Comparison of ENCODE assay signal across 22 cellular contexts in the genomic region with DNA sequence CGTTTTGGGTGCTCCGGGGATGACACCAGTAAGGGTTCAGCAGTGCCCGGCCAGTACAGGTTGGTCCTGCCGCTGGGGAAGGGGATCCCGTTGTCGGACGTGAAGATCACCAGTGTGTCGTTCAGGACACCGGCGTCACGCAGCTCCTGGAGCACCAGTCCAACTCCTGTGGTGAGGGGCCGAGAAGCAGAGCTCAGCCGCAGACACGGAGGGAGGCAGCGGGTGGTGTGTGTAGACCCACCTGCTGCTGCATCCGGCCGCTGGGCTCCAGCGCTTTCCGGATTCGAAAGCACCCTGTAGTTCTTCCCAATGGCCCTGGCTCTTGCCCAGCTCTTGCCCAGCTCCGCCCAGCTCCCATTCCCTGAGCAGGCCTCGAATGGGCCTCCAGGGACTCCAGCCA. TPM values are rescaled to one million over a fixed set of nuclear protein-coding genes. Genes with fewer than 3 reads are reported as not detected.
DNase-seq lines count a peak whose midpoint lies in the region; ATAC-seq and TF ChIP-seq lines count a peak whose summit lies in the region.
"Had no signal": no experiment of that assay in that cellular context is flagged by ENCODE, and none has a peak within 500 bp of the region (broad histone marks: within the 10 kb centered on the region; RNA-seq: fewer than 3 reads in every experiment).

No MANE protein-coding gene starts in this region.

- no peak overlapping the region for H3K9ac ChIP-seq in trophoblast cell (ENCODE audit: low read length)

- H3K27me3 ChIP-seq in trophoblast cell (ENCODE audit: insufficient read depth, low read length), result no peaks in the 10 kb centered on the region

- H3K79me1 ChIP-seq in trophoblast cell (ENCODE audit: low read length), result no peaks in the 10 kb centered on the region

- DNase-seq in COLO668 (lab: John Stamatoyannopoulos, UW; ENCODE audit: unreplicated experiment) (peak; percentile 10), NCI-H2081 treated with DMSO at 0.1 percent for 48 hours (lab: John Stamatoyannopoulos, UW) (peak; percentile 20), chondrocyte (ENCODE audit: low spot score) (peak; percentile 91), caudate nucleus (lab: John Stamatoyannopoulos, UW) (no peak), trophoblast cell (no peak)
- DNase-seq: C1 segment of cervical spinal cord; CD8-positive, alpha-beta memory T cell; DMS79; H7; KG1; NCI-H187 treated with DMSO at 0.1 percent for 48 hours; NCI-H2171 treated with DMSO at 0.1 percent for 48 hours; NCI-H524 treated with DMSO at 0.1 percent for 48 hours; NCI-H82; OCI-M1; SHP77; SW 1271; T-helper 17 cell had no signal

- H3K14ac ChIP-seq in trophoblast cell (ENCODE audit: low read length), result no peak overlapping the region

- H3K36me3 ChIP-seq in trophoblast cell (ENCODE audit: control insufficient read depth in 1 of 2, insufficient read depth in 2 of 2, low read length in 2 of 2), result peaks cover 72 to 75% of the 10 kb centered on the region in 2 experiments

- no peak overlapping the region for H3K23ac ChIP-seq in trophoblast cell (ENCODE audit: low read length)

- H2BK5ac ChIP-seq in trophoblast cell (ENCODE audit: low read depth, low read length, poor library complexity), result no peak overlapping the region

- H3K27me3 Mint-ChIP-seq in chondrocyte (ENCODE audit: low read depth), result no peaks in the 10 kb centered on the region
- H3K27me3 Mint-ChIP-seq: CD8-positive, alpha-beta memory T cell; T-helper 17 cell had no signal

- H3K4me1 ChIP-seq in trophoblast cell (ENCODE audit: control insufficient read depth in 1 of 2, insufficient read depth in 2 of 2, low read length in 2 of 2), result no peaks in the 10 kb centered on the region

- H2AFZ ChIP-seq in trophoblast cell (ENCODE audit: insufficient read depth, low read length, poor library complexity), result no peak overlapping the region

- H4K8ac ChIP-seq in trophoblast cell (ENCODE audit: low read depth, low read length), result no peak overlapping the region

- H3K27ac Mint-ChIP-seq in chondrocyte (ENCODE audit: unreplicated experiment), result no peak overlapping the region
- H3K27ac Mint-ChIP-seq: CD8-positive, alpha-beta memory T cell; T-helper 17 cell had no signal

- H3K9me3 Mint-ChIP-seq in chondrocyte (ENCODE audit: low read depth), result no peaks in the 10 kb centered on the region
- H3K9me3 Mint-ChIP-seq: CD8-positive, alpha-beta memory T cell had no signal

- no peaks in the 10 kb centered on the region for H3K79me2 ChIP-seq in trophoblast cell (ENCODE audit: control insufficient read depth, insufficient read depth, low read length, poor library complexity)

- H3K18ac ChIP-seq in trophoblast cell (ENCODE audit: low read length), result no peak overlapping the region

- WGBS in trophoblast cell (ENCODE audit: extremely low coverage, insufficient coverage, insufficient read length), result no CpG with 5 or more reads among the region's 22 CpGs

- no peak overlapping the region for H2BK120ac ChIP-seq in trophoblast cell (ENCODE audit: insufficient read depth, low read length, poor library complexity)

- H3K4me3 Mint-ChIP-seq in chondrocyte (ENCODE audit: unreplicated experiment), result no peak overlapping the region
- H3K4me3 Mint-ChIP-seq: CD8-positive, alpha-beta memory T cell; T-helper 17 cell had no signal

- H3K36me3 Mint-ChIP-seq in chondrocyte (ENCODE audit: low read depth), result peaks cover 19% of the 10 kb centered on the region

- no peaks in the 10 kb centered on the region for H3K4me1 Mint-ChIP-seq in chondrocyte (ENCODE audit: low read depth)

- H3K4me2 ChIP-seq in trophoblast cell (ENCODE audit: low read length), result no peak overlapping the region

- H3K4ac ChIP-seq in trophoblast cell (ENCODE audit: low read depth, low read length), result no peak overlapping the region

- no peak for TF ChIP-seq CTCF in chondrocyte (IDR thresholded peaks at IDR 0.05)

- H4K12ac ChIP-seq in trophoblast cell (ENCODE audit: low read depth, low read length), result no peak overlapping the region

- H3K27ac ChIP-seq in caudate nucleus (ENCODE audit: low read depth, low read length) (no peak overlapping the region), trophoblast cell (ENCODE audit: low read depth, low read length) (no peak overlapping the region)
- H3K27ac ChIP-seq: HL-60, SK-N-MC had no signal

- H2AK5ac ChIP-seq in trophoblast cell (ENCODE audit: low read length), result no peak overlapping the region

- H3K9me3 ChIP-seq in trophoblast cell (ENCODE audit: insufficient read depth, low read depth, low read length), result no peaks in the 10 kb centered on the region

- ATAC-seq in HG03196 (IDR thresholded peaks at IDR 0.05; ENCODE audit: unreplicated experiment), result no peak
- no peak for ATAC-seq in HG02970 (IDR thresholded peaks at IDR 0.05; ENCODE audit: low FRiP score, unreplicated experiment)
- ATAC-seq: T-helper 17 cell had no signal

- no peak overlapping the region for H2BK12ac ChIP-seq in trophoblast cell (ENCODE audit: low read length)

- no peak overlapping the region for H4K91ac ChIP-seq in trophoblast cell (ENCODE audit: low read depth, low read length)

- H3K4me3 ChIP-seq in trophoblast cell (ENCODE audit: low read depth, low read length), result no peak overlapping the region
- H3K4me3 ChIP-seq: SK-N-MC had no signal

RNA-seq across cellular contexts. Expression of gene SGSH, which starts 8.0 kb away (rescaled TPM):
- 42.6 to 45.4 TPM (median 44.7 TPM) in 3 replicates for total RNA-seq in chondrocyte
- 12.4 and 13.7 TPM in 2 replicates for polyA plus RNA-seq in trophoblast cell (2013)

RNA-seq across cellular contexts. Expression of gene SLC26A11, which starts 8.1 kb away (rescaled TPM):
- total RNA-seq in chondrocyte, result 16.2 to 19.0 TPM (median 16.2 TPM) in 3 replicates
- 18.0 and 19.3 TPM in 2 replicates for polyA plus RNA-seq in trophoblast cell (2013)

RNA-seq across cellular contexts. Expression of gene CARD14, which starts 42.3 kb away (rescaled TPM):
- total RNA-seq in chondrocyte, result 0.13 to 0.80 TPM (median 0.30 TPM) in 3 replicates
- polyA plus RNA-seq in trophoblast cell (2013), result 1.1 and 1.3 TPM in 2 replicates
- total RNA-seq: CD8-positive, alpha-beta memory T cell; T-helper 17 cell had no signal
- polyA plus RNA-seq: CD8-positive, alpha-beta memory T cell had no signal

RNA-seq across cellular contexts. Expression of gene RNF213, which starts 48.5 kb away (rescaled TPM):
- total RNA-seq in chondrocyte, result 72.5 to 104 TPM (median 73.2 TPM) in 3 replicates
- 16.7 and 17.1 TPM in 2 replicates for polyA plus RNA-seq in trophoblast cell (2013)

Comparison
In these comparisons a context has a peak if more than half of its experiments do, and no peak if none do; other contexts are left out.
1. DNase-seq: peak in COLO668 (single experiment), NCI-H2081 treated with DMSO at 0.1 percent for 48 hours (single experiment) and chondrocyte (single experiment); none in caudate nucleus (0 of 61) and trophoblast cell (0 of 2).